ENCODE assay signal across 23 cellular contexts in genomic region chr5:159660401-159660800, GRCh38.
DNase-seq lines count a peak whose midpoint lies in the region; ATAC-seq, FAIRE-seq and TF ChIP-seq lines count a peak whose summit lies in the region.
"Had no signal": no experiment of that assay in that cellular context is flagged by ENCODE, and none has a peak within 500 bp of the region (broad histone marks: within the 10 kb centered on the region; RNA-seq: fewer than 3 reads in every experiment).

No MANE protein-coding gene starts in this region.

- peaks cover 8% of the 10 kb centered on the region for H3K27me3 Mint-ChIP-seq in activated CD8-positive, alpha-beta T cell treated with anti-CD3 and anti-CD28 coated beads, Interleukin-2, amount 10 ng/mL, durations not matched to agents 7 days and 5 days (ENCODE audit: low read depth)

- no peak overlapping the region for H3K27ac Mint-ChIP-seq in activated CD8-positive, alpha-beta T cell treated with anti-CD3 and anti-CD28 coated beads, Interleukin-2, amount 10 ng/mL, durations not matched to agents 7 days and 5 days
- H3K27ac Mint-ChIP-seq: H9, neural progenitor cell, T-helper 17 cell had no signal

- no peaks in the 10 kb centered on the region for H3K9me3 Mint-ChIP-seq in activated CD8-positive, alpha-beta T cell treated with anti-CD3 and anti-CD28 coated beads, Interleukin-2, amount 10 ng/mL, durations not matched to agents 7 days and 5 days (ENCODE audit: insufficient read depth)
- H3K9me3 Mint-ChIP-seq: H9, neural progenitor cell had no signal

- POLR2A ChIA-PET in activated CD8-positive, alpha-beta T cell treated with anti-CD3 and anti-CD28 coated beads, Interleukin-2, amount 10 ng/mL, durations not matched to agents 7 days and 5 days (lab: Charles Lee), result no interaction called here

- no peaks in the 10 kb centered on the region for H3K27me3 ChIP-seq in bronchial epithelial cell (ENCODE audit: control insufficient read depth, insufficient read depth, low read length)
- H3K27me3 ChIP-seq: esophagus squamous epithelium, neural progenitor cell had no signal

- H3K4me1 Mint-ChIP-seq in activated CD8-positive, alpha-beta T cell treated with anti-CD3 and anti-CD28 coated beads, Interleukin-2, amount 10 ng/mL, durations not matched to agents 7 days and 5 days (ENCODE audit: low read depth), result no peaks in the 10 kb centered on the region
- H3K4me1 Mint-ChIP-seq: neural progenitor cell, T-helper 17 cell had no signal

- H3K36me3 Mint-ChIP-seq in activated CD8-positive, alpha-beta T cell treated with anti-CD3 and anti-CD28 coated beads, Interleukin-2, amount 10 ng/mL, durations not matched to agents 7 days and 5 days (ENCODE audit: low read depth), result no peaks in the 10 kb centered on the region
- H3K36me3 Mint-ChIP-seq: neural progenitor cell had no signal

- H3K4me3 Mint-ChIP-seq in activated CD8-positive, alpha-beta T cell treated with anti-CD3 and anti-CD28 coated beads, Interleukin-2, amount 10 ng/mL, durations not matched to agents 7 days and 5 days, result no peak overlapping the region
- H3K4me3 Mint-ChIP-seq: H9, neural progenitor cell, T-helper 17 cell had no signal

- no peak for ATAC-seq in activated CD8-positive, alpha-beta T cell treated with anti-CD3 and anti-CD28 coated beads, Interleukin-2, amount 10 ng/mL, durations not matched to agents 7 days and 5 days
- ATAC-seq: left ventricle myocardium superior, psoas muscle, T-helper 17 cell had no signal

- CTCF ChIA-PET in activated CD8-positive, alpha-beta T cell treated with anti-CD3 and anti-CD28 coated beads, Interleukin-2, amount 10 ng/mL, durations not matched to agents 7 days and 5 days (lab: Charles Lee), result no interaction called here

- DNase-seq in EH (ENCODE audit: low read depth) (peak; percentile 22), M059J (ENCODE audit: low read depth) (peak; percentile 46), bronchial epithelial cell (ENCODE audit: low read depth) (peak; percentile 65), renal cortical epithelial cell (ENCODE audit: low read depth) (peak; percentile 9), cortex of kidney (lab: John Stamatoyannopoulos, UW) (no peak), NCI-H2171 treated with DMSO at 0.1 percent for 48 hours (lab: John Stamatoyannopoulos, UW) (no peak)
- no peak for DNase-seq in activated CD8-positive, alpha-beta T cell treated with anti-CD3 and anti-CD28 coated beads, Interleukin-2, amount 10 ng/mL, durations not matched to agents 7 days and 5 days
- DNase-seq: activated gamma-delta T cell treated with Interleukin-2 at 50 U/mL for 16 hours; aorta; DMS79 treated with DMSO at 0.1 percent for 48 hours; effector CD4-positive, alpha-beta T cell; esophagus squamous epithelium; H9; left ventricle myocardium superior; MM.1S; NCI-H146; NCI-H748 treated with DMSO at 0.1 percent for 48 hours; psoas muscle; small intestine; stimulated activated naive CD4-positive, alpha-beta T cell; T-helper 17 cell had no signal

- no peak overlapping the region for H3K4me3 ChIP-seq in bronchial epithelial cell (ENCODE audit: low read depth, low read length)
- H3K4me3 ChIP-seq: esophagus squamous epithelium, neural progenitor cell, psoas muscle, thoracic aorta had no signal

- H3K36me3 ChIP-seq in bronchial epithelial cell (ENCODE audit: control insufficient read depth, insufficient read depth, low read length), result no peaks in the 10 kb centered on the region
- H3K36me3 ChIP-seq: esophagus squamous epithelium, neural progenitor cell, thoracic aorta had no signal

- FAIRE-seq in bronchial epithelial cell (lab: Jason Lieb, UNC), result no peak
- FAIRE-seq: small intestine had no signal

- no peak for TF ChIP-seq CTCF in bronchial epithelial cell (IDR thresholded peaks at IDR 0.05; ENCODE audit: insufficient read depth, low read length, severe bottlenecking)

Comparison
In these comparisons a context has a peak if more than half of its experiments do, and no peak if none do; other contexts are left out.
1. DNase-seq: peak in EH (single experiment), M059J (single experiment), bronchial epithelial cell (single experiment) and renal cortical epithelial cell (single experiment); none in activated CD8-positive, alpha-beta T cell treated with anti-CD3 and anti-CD28 coated beads, Interleukin-2, amount 10 ng/mL, durations not matched to agents 7 days and 5 days (single experiment), cortex of kidney (single experiment) and NCI-H2171 treated with DMSO at 0.1 percent for 48 hours (single experiment).